1 cellular context compared by ENCODE assay signal in the genomic region with DNA sequence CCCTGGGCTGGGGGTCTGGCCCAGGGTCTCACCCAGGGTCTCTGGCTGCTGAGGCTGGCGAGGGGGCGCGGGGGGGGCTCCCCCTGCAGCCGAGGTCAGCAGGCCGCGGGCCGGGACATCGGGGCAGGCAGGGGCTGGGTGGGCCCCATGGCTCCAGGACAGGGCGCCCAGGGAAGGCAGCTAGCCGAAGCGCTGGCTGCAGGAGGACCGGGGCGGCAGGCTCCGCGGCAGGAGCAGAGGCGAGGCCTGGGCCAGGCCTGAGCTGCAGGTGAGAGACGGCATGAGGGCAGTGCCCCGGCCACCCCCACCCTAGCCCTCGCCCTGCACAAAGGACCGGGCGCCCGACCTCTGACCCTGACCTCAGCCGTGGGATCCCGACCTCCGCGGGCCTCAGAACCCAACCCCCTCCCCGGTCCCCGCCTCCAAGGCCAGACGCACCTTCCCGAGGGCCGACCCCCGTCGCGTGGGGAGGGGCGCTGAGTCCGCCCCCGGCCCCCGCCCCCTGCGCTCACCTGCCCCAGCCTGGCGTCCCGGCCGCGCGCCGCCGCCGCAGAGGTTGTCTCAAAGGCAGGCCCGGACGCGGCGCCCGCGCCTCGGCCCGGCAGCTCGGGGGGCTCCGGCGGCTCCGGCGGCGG.
TF ChIP-seq lines count a peak whose summit lies in the region.

No MANE protein-coding gene starts in this region.

TF ChIP-seq in K562, 482 proteins besides CTCF, POLR2A, EP300 and RAD21:
- peak; percentile 77; the same call in 1 of the 2 replicates for TF ChIP-seq HNRNPL (IDR thresholded peaks at IDR 0.05; ENCODE audit: low read depth, low read length)
- no peak for TF ChIP-seq ELK1 (CRISPR knock-in tag; IDR thresholded peaks at IDR 0.05)
- no peak for TF ChIP-seq ATF4 (CRISPR knock-in tag; IDR thresholded peaks at IDR 0.05)
- no peak for TF ChIP-seq SPI1 (IDR thresholded peaks at IDR 0.05; ENCODE audit: borderline replicate concordance, low read depth, low read length)
- no peak for TF ChIP-seq HDAC1 (IDR thresholded peaks at IDR 0.05)
- TF ChIP-seq ZNF695 (CRISPR knock-in tag; IDR thresholded peaks at IDR 0.05), result no peak
- TF ChIP-seq NR2C1 (IDR thresholded peaks at IDR 0.05), result peak; percentile 27; the same call in 1 of the 2 replicates
- TF ChIP-seq NR2C1 (tag; IDR thresholded peaks at IDR 0.05), result peak; percentile 48; the same call in 1 of the 2 replicates
- no peak for TF ChIP-seq SUPT5H (IDR thresholded peaks at IDR 0.05)
- no peak for TF ChIP-seq NR2C2 (CRISPR knock-in tag; IDR thresholded peaks at IDR 0.05)
- peak; percentile 35; the same call in 1 of the 2 replicates for TF ChIP-seq NR2C2 (tag; IDR thresholded peaks at IDR 0.05)
- no peak for TF ChIP-seq STAT6 (CRISPR knock-in tag; IDR thresholded peaks at IDR 0.05)
- peak; percentile 32; the same call in 1 of the 2 replicates for TF ChIP-seq ZBTB33 (CRISPR knock-in tag; IDR thresholded peaks at IDR 0.05)
